ENCODE assay signal across 12 cellular contexts in the genomic region with DNA sequence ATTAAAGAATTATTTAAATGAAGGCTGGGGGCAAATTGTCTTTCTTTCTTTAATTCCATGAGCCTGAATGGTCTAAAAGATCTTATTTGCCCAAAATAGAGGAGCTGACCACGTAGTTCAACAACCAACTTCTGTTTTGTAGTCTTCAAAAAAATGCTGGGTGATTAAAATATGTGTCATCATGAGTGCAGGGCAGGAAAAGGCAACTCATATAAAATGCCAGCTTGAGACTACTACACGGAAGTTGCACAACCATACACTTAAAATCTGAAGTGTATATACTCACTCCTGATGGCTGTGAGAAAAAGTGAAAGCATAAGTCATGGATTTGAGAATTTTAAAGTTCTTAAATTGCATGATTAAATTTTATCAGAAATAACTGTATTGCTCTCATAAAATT.
DNase-seq lines count a peak whose midpoint lies in the region; ATAC-seq and TF ChIP-seq lines count a peak whose summit lies in the region.
"Had no signal": no experiment of that assay in that cellular context is flagged by ENCODE, and none has a peak within 500 bp of the region (broad histone marks: within the 10 kb centered on the region; RNA-seq: fewer than 3 reads in every experiment).

No MANE protein-coding gene starts in this region.

- H3K4me3 Mint-ChIP-seq in activated T-cell treated with anti-CD3 and anti-CD28 coated beads, Interleukin-2, amount 50 U/mL, for 72 hours, result no peak overlapping the region
- no peak overlapping the region for H3K4me3 Mint-ChIP-seq in activated T-cell treated with anti-CD3 and anti-CD28 coated beads, Interleukin-2, amount 50 U/mL, for 4 hours
- H3K4me3 Mint-ChIP-seq: activated naive CD8-positive, alpha-beta T cell treated with anti-CD3 and anti-CD28 coated beads, Interleukin-2, amount 10 ng/mL, durations not matched to agents 7 days and 5 days had no signal

- peak; percentile 59 to 94 for ATAC-seq in activated T-cell treated with anti-CD3 and anti-CD28 coated beads, Interleukin-2, amount 50 U/mL, for 72 hours (replicated peaks in 1 of 2)
- no peak for ATAC-seq in activated T-cell treated with anti-CD3 and anti-CD28 coated beads, Interleukin-2, amount 50 U/mL, for 4 hours
- no peak for ATAC-seq in GM18909 (IDR thresholded peaks at IDR 0.05; ENCODE audit: poor library complexity, unreplicated experiment)

- no peak overlapping the region for H3K27ac Mint-ChIP-seq in activated T-cell treated with anti-CD3 and anti-CD28 coated beads, Interleukin-2, amount 50 U/mL, for 72 hours
- H3K27ac Mint-ChIP-seq: activated naive CD8-positive, alpha-beta T cell treated with anti-CD3 and anti-CD28 coated beads, Interleukin-2, amount 10 ng/mL, durations not matched to agents 7 days and 5 days had no signal

- no peaks in the 10 kb centered on the region for H3K27me3 Mint-ChIP-seq in activated T-cell treated with anti-CD3 and anti-CD28 coated beads, Interleukin-2, amount 50 U/mL, for 72 hours (ENCODE audit: low read depth)
- no peaks in the 10 kb centered on the region for H3K27me3 Mint-ChIP-seq in activated T-cell treated with anti-CD3 and anti-CD28 coated beads, Interleukin-2, amount 50 U/mL, for 4 hours (ENCODE audit: low read depth)
- H3K27me3 Mint-ChIP-seq: activated naive CD8-positive, alpha-beta T cell treated with anti-CD3 and anti-CD28 coated beads, Interleukin-2, amount 10 ng/mL, durations not matched to agents 7 days and 5 days had no signal

- H3K9me3 ChIP-seq in skeletal muscle satellite cell (replicated peaks; ENCODE audit: low read length), result no peaks in the 10 kb centered on the region

- no peaks in the 10 kb centered on the region for H3K4me1 Mint-ChIP-seq in activated T-cell treated with anti-CD3 and anti-CD28 coated beads, Interleukin-2, amount 50 U/mL, for 72 hours (ENCODE audit: low read depth)
- no peaks in the 10 kb centered on the region for H3K4me1 Mint-ChIP-seq in activated T-cell treated with anti-CD3 and anti-CD28 coated beads, Interleukin-2, amount 50 U/mL, for 4 hours (ENCODE audit: low read depth)
- H3K4me1 Mint-ChIP-seq: activated naive CD8-positive, alpha-beta T cell treated with anti-CD3 and anti-CD28 coated beads, Interleukin-2, amount 10 ng/mL, durations not matched to agents 7 days and 5 days had no signal

- H3K4me3 ChIP-seq in fibroblast of mammary gland (ENCODE audit: control insufficient read depth, low read depth, low read length), result no peak overlapping the region
- no peak overlapping the region for H3K4me3 ChIP-seq in skeletal muscle satellite cell (ENCODE audit: low read length)

- H3K36me3 Mint-ChIP-seq in activated T-cell treated with anti-CD3 and anti-CD28 coated beads, Interleukin-2, amount 50 U/mL, for 72 hours (ENCODE audit: insufficient read depth in 2 of 2), result peaks cover 6 to 7% of the 10 kb centered on the region in 2 donors
- H3K36me3 Mint-ChIP-seq in activated T-cell treated with anti-CD3 and anti-CD28 coated beads, Interleukin-2, amount 50 U/mL, for 4 hours (ENCODE audit: insufficient read depth), result peaks cover 47% of the 10 kb centered on the region

- DNase-seq in activated T-cell treated with anti-CD3 and anti-CD28 coated beads, Interleukin-2, amount 50 U/mL, for 72 hours, result no peak
- no peak for DNase-seq in activated T-cell treated with anti-CD3 and anti-CD28 coated beads, Interleukin-2, amount 50 U/mL, for 4 hours
- peak; percentile 88 for DNase-seq in RKO (ENCODE audit: low spot score)
- peak; percentile 89 for DNase-seq in fibroblast of mammary gland (ENCODE audit: low read depth)
- no peak for DNase-seq in NCI-H2196 (lab: John Stamatoyannopoulos, UW; ENCODE audit: unreplicated experiment)
- no peak for DNase-seq in 8988T
- DNase-seq: activated naive CD8-positive, alpha-beta T cell treated with anti-CD3 and anti-CD28 coated beads, Interleukin-2, amount 10 ng/mL, durations not matched to agents 7 days and 5 days; C1 segment of cervical spinal cord; NCI-H2107; small intestine had no signal

- no peaks in the 10 kb centered on the region for H3K9me3 Mint-ChIP-seq in activated T-cell treated with anti-CD3 and anti-CD28 coated beads, Interleukin-2, amount 50 U/mL, for 72 hours
- no peaks in the 10 kb centered on the region for H3K9me3 Mint-ChIP-seq in activated T-cell treated with anti-CD3 and anti-CD28 coated beads, Interleukin-2, amount 50 U/mL, for 4 hours
- H3K9me3 Mint-ChIP-seq: activated naive CD8-positive, alpha-beta T cell treated with anti-CD3 and anti-CD28 coated beads, Interleukin-2, amount 10 ng/mL, durations not matched to agents 7 days and 5 days had no signal

- H3K27me3 ChIP-seq in skeletal muscle satellite cell (ENCODE audit: control insufficient read depth, insufficient read depth, low read length), result no peaks in the 10 kb centered on the region

- H3K4me2 ChIP-seq in skeletal muscle satellite cell (ENCODE audit: low read length), result peak overlapping the region; percentile 61

- TF ChIP-seq CTCF in fibroblast of mammary gland (conservative IDR thresholded peaks at IDR 0.05; ENCODE audit: control insufficient read depth, insufficient read depth, low read depth, low read length), result no peak

- H3K9ac ChIP-seq in skeletal muscle satellite cell (ENCODE audit: low read depth, low read length), result peak overlapping the region; percentile 31

- no peaks in the 10 kb centered on the region for H3K36me3 ChIP-seq in skeletal muscle satellite cell (ENCODE audit: insufficient read depth, low read length)

- H3K4me1 ChIP-seq in skeletal muscle satellite cell (ENCODE audit: control insufficient read depth, insufficient read depth, low read length), result peaks cover 31% of the 10 kb centered on the region

Comparison
In these comparisons a context has a peak if more than half of its experiments do, and no peak if none do; other contexts are left out.
1. ATAC-seq: peak in activated T-cell treated with anti-CD3 and anti-CD28 coated beads, Interleukin-2, amount 50 U/mL, for 72 hours (2 of 2); none in activated T-cell treated with anti-CD3 and anti-CD28 coated beads, Interleukin-2, amount 50 U/mL, for 4 hours (0 of 2) and GM18909 (single experiment).
2. DNase-seq: peak in RKO (single experiment) and fibroblast of mammary gland (single experiment); none in activated T-cell treated with anti-CD3 and anti-CD28 coated beads, Interleukin-2, amount 50 U/mL, for 72 hours (0 of 2), activated T-cell treated with anti-CD3 and anti-CD28 coated beads, Interleukin-2, amount 50 U/mL, for 4 hours (single experiment), NCI-H2196 (single experiment) and 8988T (single experiment).